ENCODE assay signal across 21 cellular contexts in genomic region chr6:136494710-136495109, GRCh38. TPM values are rescaled to one million over a fixed set of nuclear protein-coding genes. Genes with fewer than 3 reads are reported as not detected.
DNase-seq lines count a peak whose midpoint lies in the region; ATAC-seq and TF ChIP-seq lines count a peak whose summit lies in the region.
"Had no signal": no experiment of that assay in that cellular context is flagged by ENCODE, and none has a peak within 500 bp of the region (broad histone marks: within the 10 kb centered on the region; RNA-seq: fewer than 3 reads in every experiment).

No MANE protein-coding gene starts in this region.

- POLR2A ChIA-PET in WTC11 (lab: Charles Lee): no interaction called here

- no peaks in the 10 kb centered on the region for H3F3A ChIP-seq in GM23338 (replicated peaks; ENCODE audit: low read depth)

- H3K4me3 ChIP-seq in GM23338 (no peak overlapping the region), dorsolateral prefrontal cortex (peak overlapping the region in 1 of 59 donors; percentile 32)
- H3K4me3 ChIP-seq: BLaER1 treated with 17β-estradiol and CSF1 and Interleukin-3, amounts not matched to agents 10 nM and 100 nM; GM12878; GM23248 had no signal

- intact Hi-C loops in dorsolateral prefrontal cortex (cut with DNase I): no loop called here

- CTCF ChIA-PET in WTC11 (lab: Charles Lee): no interaction called here

- 0 out of 2 replicates have a peak overlapping the region, but pooled peaks have one; percentile 3 for H3K27ac ChIP-seq in GM23338 (ENCODE audit: low read depth)
- peak overlapping the region in 58 of 59 donors; percentile 1 to 87 (median 62) for H3K27ac ChIP-seq in dorsolateral prefrontal cortex
- peak overlapping the region; percentile 30 for H3K27ac ChIP-seq in temporal lobe (ENCODE audit: low read depth, low read length)
- H3K27ac ChIP-seq: BLaER1 treated with 17β-estradiol and CSF1 and Interleukin-3, amounts not matched to agents 10 nM and 100 nM; GM23248 had no signal

- H3K9me2 ChIP-seq in GM23338 (ENCODE audit: insufficient read depth): no peaks in the 10 kb centered on the region

- no peak overlapping the region for H3K4me2 ChIP-seq in GM23338
- H3K4me2 ChIP-seq: BLaER1 treated with 17β-estradiol and CSF1 and Interleukin-3, amounts not matched to agents 10 nM and 100 nM had no signal

- H3K27ac Mint-ChIP-seq in GM23338 (0 out of 2 replicates have a peak overlapping the region, but pooled peaks have one; percentile 20), WTC11 (peak overlapping the region; percentile 85; the same call in 1 of the 2 replicates)
- H3K27ac Mint-ChIP-seq: B cell; CD8-positive, alpha-beta T cell; HFFc6 had no signal

- H3K9me3 Mint-ChIP-seq in GM23338 (no peaks in the 10 kb centered on the region), WTC11 (no peaks in the 10 kb centered on the region)
- H3K9me3 Mint-ChIP-seq: CD8-positive, alpha-beta T cell; HFFc6 had no signal

- H3K27me3 ChIP-seq in GM23338 (ENCODE audit: insufficient read depth): no peaks in the 10 kb centered on the region
- H3K27me3 ChIP-seq in dorsolateral prefrontal cortex: no peaks in the 10 kb centered on the region
- H3K27me3 ChIP-seq: BLaER1 treated with 17β-estradiol and CSF1 and Interleukin-3, amounts not matched to agents 10 nM and 100 nM had no signal

- no peaks in the 10 kb centered on the region for H4K20me1 ChIP-seq in GM23338 (replicated peaks; ENCODE audit: insufficient read depth)
- H4K20me1 ChIP-seq: BLaER1 treated with 17β-estradiol and CSF1 and Interleukin-3, amounts not matched to agents 10 nM and 100 nM had no signal

- H3K4me1 ChIP-seq in GM23338 (ENCODE audit: insufficient read depth): peaks cover 49% of the 10 kb centered on the region
- H3K4me1 ChIP-seq: BLaER1 treated with 17β-estradiol and CSF1 and Interleukin-3, amounts not matched to agents 10 nM and 100 nM had no signal

- peaks cover 91% of the 10 kb centered on the region for H3K79me2 ChIP-seq in GM23338 (replicated peaks; ENCODE audit: insufficient read depth)

- peaks cover 67% of the 10 kb centered on the region for H3K4me1 Mint-ChIP-seq in GM23338
- H3K4me1 Mint-ChIP-seq in WTC11: peaks cover 73% of the 10 kb centered on the region
- H3K4me1 Mint-ChIP-seq: B cell had no signal

- H3K4me3 Mint-ChIP-seq in GM23338 (no peak overlapping the region), WTC11 (no peak overlapping the region)
- H3K4me3 Mint-ChIP-seq: B cell; CD8-positive, alpha-beta T cell; HFFc6 had no signal

- H2AFZ ChIP-seq in GM23338: no peak overlapping the region
- H2AFZ ChIP-seq: GM23248 had no signal

- no peak for DNase-seq in GM23338 (ENCODE audit: low spot score)
- DNase-seq in WTC11 (ENCODE audit: low spot score): no peak
- DNase-seq in dorsolateral prefrontal cortex: no peak
- DNase-seq in stimulated activated naive CD4-positive, alpha-beta T cell (lab: John Stamatoyannopoulos, UW): no peak
- DNase-seq in stimulated activated CD4-positive, alpha-beta T cell treated with anti-CD3 and anti-CD28 coated beads, Interleukin-12 subunit alpha, Interleukin-12 subunit beta, amount 100 ng/mL, for 4 hours: no peak
- DNase-seq: 8988T; Calu3; CD8-positive, alpha-beta T cell; DMS 273 treated with DMSO at 0.1 percent for 48 hours; DMS53; DND-41; EL; GM23248; HFFc6 had no signal

- peaks cover 10% of the 10 kb centered on the region for H3K27me3 Mint-ChIP-seq in GM23338 (ENCODE audit: insufficient read depth, low read depth, poor library complexity)
- H3K27me3 Mint-ChIP-seq in WTC11 (ENCODE audit: low read depth): no peaks in the 10 kb centered on the region

- no peak for TF ChIP-seq CTCF in GM23338 (conservative IDR thresholded peaks at IDR 0.05; ENCODE audit: low read depth in 2 of 2)
- TF ChIP-seq CTCF in WTC11 (IDR thresholded peaks at IDR 0.05): no peak
- no peak for TF ChIP-seq CTCF in dorsolateral prefrontal cortex (IDR thresholded peaks at IDR 0.05 in 54 of 56, conservative IDR thresholded peaks at IDR 0.05 in 2 of 56; ENCODE audit: low read depth in 1 of 56, partially characterized antibody in 56 of 56)

- H3K36me3 ChIP-seq in GM23338 (ENCODE audit: insufficient read depth): no peaks in the 10 kb centered on the region
- H3K36me3 ChIP-seq: BLaER1 treated with 17β-estradiol and CSF1 and Interleukin-3, amounts not matched to agents 10 nM and 100 nM had no signal

- H3K36me3 Mint-ChIP-seq in GM23338 (ENCODE audit: low read depth) (no peaks in the 10 kb centered on the region), WTC11 (no peaks in the 10 kb centered on the region)
- H3K36me3 Mint-ChIP-seq: CD8-positive, alpha-beta T cell had no signal

- ATAC-seq in GM23338: no peak
- no peak for ATAC-seq in WTC11
- ATAC-seq in HG02642 (IDR thresholded peaks at IDR 0.05; ENCODE audit: poor library complexity, unreplicated experiment): no peak
- ATAC-seq: CD8-positive, alpha-beta T cell; GM12878; HCT116 had no signal

TF ChIP-seq in GM23338, 12 proteins besides CTCF, POLR2A, EP300 and RAD21 (continues in another document):
- TF ChIP-seq NANOG (IDR thresholded peaks at IDR 0.05; ENCODE audit: borderline replicate concordance) (no peak), CREB1 (CRISPR knock-in tag; IDR thresholded peaks at IDR 0.05; ENCODE audit: low read depth) (no peak), EZH2 (IDR thresholded peaks at IDR 0.05; ENCODE audit: low read depth, unreplicated experiment) (no peak), REST (IDR thresholded peaks at IDR 0.05; ENCODE audit: unreplicated experiment) (no peak), STAT1 (IDR thresholded peaks at IDR 0.05; ENCODE audit: unreplicated experiment) (no peak), JUNB (IDR thresholded peaks at IDR 0.05; ENCODE audit: unreplicated experiment) (no peak)

TF ChIP-seq in WTC11, 78 proteins besides CTCF, POLR2A, EP300 and RAD21:
- TF ChIP-seq SP1 (CRISPR knock-in tag; conservative IDR thresholded peaks at IDR 0.05) (no peak), ERG (CRISPR knock-in tag; IDR thresholded peaks at IDR 0.05) (no peak), IRF2 (CRISPR knock-in tag; IDR thresholded peaks at IDR 0.05; ENCODE audit: borderline replicate concordance, low read depth) (no peak), ZNF317 (CRISPR knock-in tag; IDR thresholded peaks at IDR 0.05; ENCODE audit: borderline replicate concordance, low read depth) (no peak), TEAD4 (CRISPR knock-in tag; IDR thresholded peaks at IDR 0.05) (no peak), TP53 (CRISPR knock-in tag; IDR thresholded peaks at IDR 0.05) (no peak)

RNA-seq across cellular contexts. Expression of gene MAP7, which starts 55.5 kb away (rescaled TPM):
- 47.8 and 49.2 TPM in 2 replicates for total RNA-seq in GM23338 (2014; rRNA removed; shearing (Covaris generic))
- 43.2 and 44.7 TPM in 2 replicates for polyA plus RNA-seq in GM23338 (2016; fragmentation: Nextera tagmentation; extraction: Ambion mirVana)
- total RNA-seq in WTC11 (2021) (56.6 to 60.5 TPM (median 59.1 TPM) in 3 replicates), dorsolateral prefrontal cortex (100 to 1,000 TPM in 67 of 120 experiments, 10 to 100 TPM in 53; 56.8 to 230 (median 104) TPM), temporal lobe (4.2 TPM)
- total RNA-seq: G401 had no signal

Comparison
In these comparisons a context has a peak if more than half of its experiments do, and no peak if none do; other contexts are left out.
1. H3K27ac ChIP-seq: peak in every context shown above with its lines; median percentile 62 in dorsolateral prefrontal cortex; 30 in temporal lobe; 3 in GM23338.